Comparison of ENCODE assay signal across 24 cellular contexts in the genomic region with DNA sequence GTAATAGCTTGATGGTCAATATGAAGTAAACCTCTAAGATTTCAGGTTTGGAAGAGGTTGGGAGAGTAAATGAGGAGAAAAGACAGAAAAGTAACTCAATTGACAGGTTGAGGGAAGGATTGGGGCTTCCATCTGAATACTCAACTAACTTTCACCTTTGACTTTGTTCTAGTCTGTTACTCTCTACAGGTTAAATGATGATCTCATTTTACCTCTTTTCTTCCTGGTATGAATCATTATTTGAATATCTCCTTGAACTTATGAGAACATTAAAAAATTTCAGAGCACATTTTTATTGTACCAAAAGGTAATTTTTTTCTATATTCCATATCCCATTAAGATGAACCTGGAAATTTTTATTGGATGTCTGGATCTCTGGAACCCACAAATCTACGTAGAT.
DNase-seq lines count a peak whose midpoint lies in the region; ATAC-seq, FAIRE-seq and TF ChIP-seq lines count a peak whose summit lies in the region.
"Had no signal": no experiment of that assay in that cellular context is flagged by ENCODE, and none has a peak within 500 bp of the region (broad histone marks: within the 10 kb centered on the region; RNA-seq: fewer than 3 reads in every experiment).

No MANE protein-coding gene starts in this region.

- no peaks in the 10 kb centered on the region for H4K20me1 ChIP-seq in PC-3 (ENCODE audit: low read length)
- H4K20me1 ChIP-seq: BLaER1 treated with 17β-estradiol and CSF1 and Interleukin-3, amounts not matched to agents 10 nM and 100 nM had no signal

- DNase-seq in DMS53 (lab: John Stamatoyannopoulos, UW) (peak; percentile 38), DMS53 treated with DMSO at 0.1 percent for 48 hours (lab: John Stamatoyannopoulos, UW; ENCODE audit: unreplicated experiment) (no peak), PC-3 (peak; percentile 34), bronchial epithelial cell (ENCODE audit: low read depth) (peak; percentile 49), kidney tubule cell (ENCODE audit: low spot score) (peak; percentile 33), G401 (ENCODE audit: low spot score) (no peak), adrenal gland (no peak)
- DNase-seq in activated CD4-positive, alpha-beta T cell treated with anti-CD3 and anti-CD28 coated beads for 1 hour, result no peak
- DNase-seq: AML-193; Caco-2; Calu3; CD4-positive, alpha-beta T cell; CD8-positive, alpha-beta T cell; DMS79 treated with DMSO at 0.1 percent for 48 hours; GDM1 had no signal

- in situ Hi-C loops in G401 (cut with HindIII; ENCODE audit: low sequenced_read_pairs), result no loop called here

- no peak for TF ChIP-seq CTCF in PC-3 (conservative IDR thresholded peaks at IDR 0.05; ENCODE audit: low read depth, low read length)
- TF ChIP-seq CTCF in bronchial epithelial cell (IDR thresholded peaks at IDR 0.05; ENCODE audit: insufficient read depth, low read length, severe bottlenecking), result no peak
- no peak for TF ChIP-seq CTCF in adrenal gland (IDR thresholded peaks at IDR 0.05)

- H3K4me1 ChIP-seq in PC-3 (ENCODE audit: insufficient read depth, low read length) (peaks cover 10% of the 10 kb centered on the region), adrenal gland (replicated peaks in 1 of 2) (no peaks in the 10 kb centered on the region)
- H3K4me1 ChIP-seq: A549; BLaER1 treated with 17β-estradiol and CSF1 and Interleukin-3, amounts not matched to agents 10 nM and 100 nM; Caco-2 had no signal

- no peaks in the 10 kb centered on the region for H3K9me3 ChIP-seq in PC-3 (ENCODE audit: low read length)
- H3K9me3 ChIP-seq in adrenal gland (replicated peaks in 1 of 3), result no peaks in the 10 kb centered on the region
- H3K9me3 ChIP-seq: A549; BLaER1 treated with 17β-estradiol and CSF1 and Interleukin-3, amounts not matched to agents 10 nM and 100 nM; Caco-2 had no signal

- FAIRE-seq in bronchial epithelial cell (lab: Jason Lieb, UNC), result no peak
- FAIRE-seq: A549, D721Med, GM12878, GM12892, GM18507, GM19239 had no signal

- no peak overlapping the region for H2AFZ ChIP-seq in PC-3 (ENCODE audit: low read length)

- peaks cover 31% of the 10 kb centered on the region for H3K27me3 ChIP-seq in PC-3 (ENCODE audit: low read length)
- H3K27me3 ChIP-seq in bronchial epithelial cell (ENCODE audit: control insufficient read depth, insufficient read depth, low read length), result no peaks in the 10 kb centered on the region
- H3K27me3 ChIP-seq in adrenal gland, result no peaks in the 10 kb centered on the region
- H3K27me3 ChIP-seq: BLaER1 treated with 17β-estradiol and CSF1 and Interleukin-3, amounts not matched to agents 10 nM and 100 nM had no signal

- no peak for TF ChIP-seq POLR2A in adrenal gland (IDR thresholded peaks at IDR 0.05)

- no peak for ATAC-seq in PC-3
- ATAC-seq: A549; CD8-positive, alpha-beta T cell; GM12878 had no signal

- H3K4me2 ChIP-seq in PC-3 (ENCODE audit: low read length), result no peak overlapping the region
- H3K4me2 ChIP-seq: A549; BLaER1 treated with 17β-estradiol and CSF1 and Interleukin-3, amounts not matched to agents 10 nM and 100 nM had no signal

- WGBS in adrenal gland, 4 donors, result 63 to 87% (median 81%) methylated on average over 1 of the region's 1 CpG

- no peaks in the 10 kb centered on the region for H3K79me2 ChIP-seq in PC-3 (ENCODE audit: low read length)

- H3F3A ChIP-seq in PC-3 (ENCODE audit: low read length, unreplicated experiment), result no peaks in the 10 kb centered on the region

- H3K27ac ChIP-seq in PC-3 (ENCODE audit: low read length) (no peak overlapping the region), adrenal gland (no peak overlapping the region)
- H3K27ac ChIP-seq: 22Rv1; A549; BLaER1 treated with 17β-estradiol and CSF1 and Interleukin-3, amounts not matched to agents 10 nM and 100 nM; C4-2B had no signal

- POLR2A ChIA-PET in PC-3 (lab: Charles Lee; ENCODE audit: unreplicated experiment), result no interaction called here

- H3K36me3 ChIP-seq in PC-3 (ENCODE audit: low read depth, low read length) (no peaks in the 10 kb centered on the region), bronchial epithelial cell (ENCODE audit: control insufficient read depth, insufficient read depth, low read length) (no peaks in the 10 kb centered on the region), adrenal gland (replicated peaks in 1 of 2) (no peaks in the 10 kb centered on the region)
- H3K36me3 ChIP-seq: BLaER1 treated with 17β-estradiol and CSF1 and Interleukin-3, amounts not matched to agents 10 nM and 100 nM had no signal

- no TSS peak for BruUV-seq in PC-3 (replicated peaks; lab: Mats Ljungman, UMichigan)

- intact Hi-C loops in PC-3 (cut with micrococcal nuclease), result no loop called here
- intact Hi-C loops in adrenal gland (cut with DNase I), result loop anchor here in 1 of 2 donors (10.0 kb wide), 1 partner anchor 484 kb away; no protein-coding TSS in a partner anchor

- H3K4me3 ChIP-seq in PC-3 (ENCODE audit: low read length) (no peak overlapping the region), bronchial epithelial cell (ENCODE audit: low read depth, low read length) (no peak overlapping the region), adrenal gland (no peak overlapping the region)
- H3K4me3 ChIP-seq: A549; BLaER1 treated with 17β-estradiol and CSF1 and Interleukin-3, amounts not matched to agents 10 nM and 100 nM; GM12878 had no signal

- CTCF ChIA-PET in PC-3 (lab: Charles Lee), result no interaction called here

- H3K9ac ChIP-seq in PC-3 (ENCODE audit: low read length), result no peak overlapping the region
- H3K9ac ChIP-seq: BLaER1 treated with 17β-estradiol and CSF1 and Interleukin-3, amounts not matched to agents 10 nM and 100 nM had no signal

- no peaks in the 10 kb centered on the region for H3K9me2 ChIP-seq in PC-3 (replicated peaks; ENCODE audit: low read length)

Comparison
In these comparisons a context has a peak if more than half of its experiments do, and no peak if none do; other contexts are left out.
1. DNase-seq: peak in DMS53 (single experiment), PC-3 (single experiment), bronchial epithelial cell (single experiment) and kidney tubule cell (single experiment); none in DMS53 treated with DMSO at 0.1 percent for 48 hours (single experiment), G401 (single experiment), activated CD4-positive, alpha-beta T cell treated with anti-CD3 and anti-CD28 coated beads for 1 hour (single experiment) and adrenal gland (0 of 7).